Comparison of ENCODE assay signal across 9 cellular contexts in genomic region chr1:68231627-68232303, GRCh38. TPM values are rescaled to one million over a fixed set of nuclear protein-coding genes. Genes with fewer than 3 reads are reported as not detected.
DNase-seq lines count a peak whose midpoint lies in the region; ATAC-seq and TF ChIP-seq lines count a peak whose summit lies in the region.
"Had no signal": no experiment of that assay in that cellular context is flagged by ENCODE, and none has a peak within 500 bp of the region (broad histone marks: within the 10 kb centered on the region; RNA-seq: fewer than 3 reads in every experiment).

No MANE protein-coding gene starts in this region.

- no peaks in the 10 kb centered on the region for H3K36me3 ChIP-seq in Peyer's patch
- H3K36me3 ChIP-seq in esophagus (ENCODE audit: control insufficient read depth in 2 of 2, insufficient read depth in 2 of 2, low read length in 1 of 2): no peaks in the 10 kb centered on the region
- no peaks in the 10 kb centered on the region for H3K36me3 ChIP-seq in mucosa of descending colon (ENCODE audit: low read depth)
- no peaks in the 10 kb centered on the region for H3K36me3 ChIP-seq in urinary bladder (ENCODE audit: insufficient read depth)

- peaks cover 0 to 12% (median 0%) of the 10 kb centered on the region in 4 donors for H3K4me1 ChIP-seq in Peyer's patch
- H3K4me1 ChIP-seq in esophagus (ENCODE audit: control insufficient read depth in 2 of 2, insufficient read depth in 2 of 2, low read length in 1 of 2): no peaks in the 10 kb centered on the region
- H3K4me1 ChIP-seq in mucosa of descending colon (ENCODE audit: low read depth): no peaks in the 10 kb centered on the region
- peaks cover 1% of the 10 kb centered on the region for H3K4me1 ChIP-seq in urinary bladder (ENCODE audit: insufficient read depth)

- H3K27me3 ChIP-seq in Peyer's patch (no peaks in the 10 kb centered on the region), esophagus (ENCODE audit: control insufficient read depth in 1 of 2, insufficient read depth in 2 of 2, low read length in 2 of 2) (no peaks in the 10 kb centered on the region)

- 0 to 2% methylated on average over 26 to 31 of the region's 31 CpGs for WGBS in esophagus, 2 donors
- WGBS in urinary bladder: 2% methylated on average over 31 of the region's 31 CpGs

- no peak for TF ChIP-seq CTCF in Peyer's patch (IDR thresholded peaks at IDR 0.05)
- TF ChIP-seq CTCF in mucosa of descending colon (IDR thresholded peaks at IDR 0.05): no peak

- H3K4me3 ChIP-seq in Peyer's patch: peak overlapping the region; percentile 28 to 84 (median 59)
- peak overlapping the region; percentile 80 to 87 for H3K4me3 ChIP-seq in esophagus (ENCODE audit: low read depth in 1 of 2, low read length in 2 of 2)
- H3K4me3 ChIP-seq in mucosa of descending colon: peak overlapping the region; percentile 33
- peak overlapping the region; percentile 74 for H3K4me3 ChIP-seq in urinary bladder (ENCODE audit: low read depth, low read length)

- ATAC-seq in mucosa of descending colon: peak; percentile 61
- ATAC-seq in GM19467 (IDR thresholded peaks at IDR 0.05; ENCODE audit: unreplicated experiment): no peak

- peak in 1 of 2 donors; percentile 12 for TF ChIP-seq POLR2A in Peyer's patch (IDR thresholded peaks at IDR 0.05)

- no peaks in the 10 kb centered on the region for H3K9me3 ChIP-seq in Peyer's patch
- no peaks in the 10 kb centered on the region for H3K9me3 ChIP-seq in esophagus (ENCODE audit: control insufficient read depth in 2 of 2, insufficient read depth in 1 of 2, low read depth in 1 of 2, low read length in 1 of 2)
- no peaks in the 10 kb centered on the region for H3K9me3 ChIP-seq in mucosa of descending colon

- DNase-seq in NCI-H1417 (lab: John Stamatoyannopoulos, UW) (peak in 2 of 3 experiments; percentile 73 to 81), NCI-H1417 treated with DMSO at 0.1 percent for 48 hours (lab: John Stamatoyannopoulos, UW) (no peak), Peyer's patch (peak; percentile 22 to 66 (median 59)), mucosa of descending colon (peak; percentile 69 to 77 (median 72)), SIG-M5 treated with dmso at 0.1 percent for 504 hours (lab: John Stamatoyannopoulos, UW; ENCODE audit: unreplicated experiment) (no peak)
- DNase-seq: CD4-positive, CD25-positive, alpha-beta regulatory T cell had no signal

- intact Hi-C loops in mucosa of descending colon (cut with DNase I, micrococcal nuclease): loop anchor here (5.0 to 10.0 kb wide), 3 partner anchors 89 to 107 kb away; no protein-coding TSS in a partner anchor

- H3K27ac ChIP-seq in Peyer's patch (peak overlapping the region; percentile 60 to 85 (median 70)), esophagus (ENCODE audit: low read depth in 2 of 2, low read length in 1 of 2) (peak overlapping the region; percentile 81 to 88), urinary bladder (ENCODE audit: low read depth) (peak overlapping the region; percentile 80)

RNA-seq across cellular contexts. Expression of gene WLS, which starts 0.6 kb away (rescaled TPM):
- total RNA-seq in Peyer's patch: 100 to 1,000 TPM in 1 of 4 donors, 10 to 100 TPM in 3; 46.1 to 140 (median 73.8) TPM
- polyA plus RNA-seq in esophagus: 10 to 100 TPM; 29.4 to 52.5 TPM
- total RNA-seq in mucosa of descending colon: 100 to 1,000 TPM; 100 to 182 (median 118) TPM
- total RNA-seq in urinary bladder: 98.7 TPM
- 107 TPM for polyA plus RNA-seq in urinary bladder
- total RNA-seq: CD4-positive, CD25-positive, alpha-beta regulatory T cell had no signal
- polyA plus RNA-seq: CD4-positive, CD25-positive, alpha-beta regulatory T cell had no signal

Comparison
In these comparisons a context has a peak if more than half of its experiments do, and no peak if none do; other contexts are left out.
1. DNase-seq: peak in NCI-H1417 (2 of 3), Peyer's patch (3 of 3) and mucosa of descending colon (3 of 3); none in NCI-H1417 treated with DMSO at 0.1 percent for 48 hours (single experiment) and SIG-M5 treated with dmso at 0.1 percent for 504 hours (single experiment).
2. H3K4me3 ChIP-seq: peak in every context shown above with its lines; median percentile 84 in esophagus; 74 in urinary bladder; 59 in Peyer's patch; 33 in mucosa of descending colon.
3. Peak in every context shown above with its lines, with median percentiles within 50 percentile points of each other: H3K27ac ChIP-seq.